Comparison of ENCODE assay signal across 8 cellular contexts in the genomic region with DNA sequence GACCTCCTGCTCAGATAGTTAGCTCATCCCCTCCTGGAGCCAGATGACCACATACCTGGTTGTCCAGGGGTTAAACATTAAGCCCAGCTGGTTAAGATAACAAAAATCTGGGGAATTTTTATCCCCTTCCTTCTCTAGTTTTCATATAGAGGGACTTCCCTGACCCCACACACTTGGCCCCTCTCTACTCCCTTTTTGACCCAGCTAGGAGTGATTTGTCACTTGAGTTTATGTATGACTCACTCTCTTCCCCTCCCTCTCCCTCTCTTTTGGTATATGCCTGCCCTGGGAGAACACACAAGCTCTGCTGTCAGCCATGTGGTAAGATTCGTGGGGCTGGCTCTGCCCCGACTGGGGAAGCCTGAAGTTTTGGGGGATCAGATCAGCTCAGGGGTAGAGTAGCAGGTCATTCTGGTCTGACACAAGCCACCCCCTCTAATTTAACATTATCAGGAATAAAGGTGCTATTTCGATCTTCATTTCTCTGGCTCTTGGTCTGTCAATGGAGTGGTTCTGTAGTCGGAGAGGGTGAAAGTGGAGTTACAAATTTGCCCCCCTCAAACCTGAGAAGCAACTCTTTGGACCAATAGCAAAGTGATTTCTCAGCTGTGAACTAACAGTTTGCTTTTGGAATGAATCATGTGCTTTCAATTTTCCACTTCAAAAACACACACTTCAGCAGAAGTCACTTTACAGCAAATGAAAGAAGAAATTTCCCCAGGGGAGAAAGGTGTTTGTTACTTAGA.
DNase-seq lines count a peak whose midpoint lies in the region; ATAC-seq and TF ChIP-seq lines count a peak whose summit lies in the region.

No MANE protein-coding gene starts in this region.

- peak; percentile 63 for ATAC-seq in HG03460 (IDR thresholded peaks at IDR 0.05; ENCODE audit: unreplicated experiment)

- H3K4me2 ChIP-seq in fibroblast of lung (ENCODE audit: extremely low read depth, insufficient read depth, low read length), result no peak overlapping the region

- H3K27me3 ChIP-seq in fibroblast of lung (ENCODE audit: control insufficient read depth, insufficient read depth, low read length), result no peaks in the 10 kb centered on the region

- H3K4me1 ChIP-seq in fibroblast of lung (ENCODE audit: control insufficient read depth, extremely low read depth, insufficient read depth, low read length), result peaks cover 2% of the 10 kb centered on the region

- no peaks in the 10 kb centered on the region for H3K9me3 ChIP-seq in fibroblast of lung (ENCODE audit: control insufficient read depth, insufficient read depth, low read depth, low read length)

- no peak overlapping the region for H2AFZ ChIP-seq in fibroblast of lung (ENCODE audit: low read length)

- no peaks in the 10 kb centered on the region for H3K79me2 ChIP-seq in fibroblast of lung (ENCODE audit: control insufficient read depth, insufficient read depth, low read length)

- DNase-seq in GM12864 (ENCODE audit: low read depth) (no peak), GM20000 (ENCODE audit: low spot score) (peak; percentile 54), fibroblast of lung (ENCODE audit: low read depth in 2 of 2) (peak; percentile 72 to 83), NCI-H146 (lab: John Stamatoyannopoulos, UW) (no peak), germinal center (ENCODE audit: low spot score) (no peak), globus pallidus (ENCODE audit: low spot score) (no peak), D341Med (ENCODE audit: low spot score) (no peak)

- TF ChIP-seq CTCF in GM12864 (IDR thresholded peaks at IDR 0.05; ENCODE audit: low read depth, low read length, missing control alignments) (no peak), GM20000 (IDR thresholded peaks at IDR 0.05; ENCODE audit: extremely low read depth, missing control alignments) (no peak), fibroblast of lung (conservative IDR thresholded peaks at IDR 0.05 in 1 of 2, IDR thresholded peaks at IDR 0.05 in 1 of 2; ENCODE audit: low read depth in 1 of 2, low read length in 2 of 2) (no peak)

- no peak overlapping the region for H3K27ac ChIP-seq in fibroblast of lung (ENCODE audit: insufficient read depth, low read length)

- H3K9ac ChIP-seq in fibroblast of lung (ENCODE audit: insufficient read depth, low read length), result no peak overlapping the region

- H4K20me1 ChIP-seq in fibroblast of lung (ENCODE audit: control insufficient read depth, extremely low read depth, insufficient read depth, low read length), result no peaks in the 10 kb centered on the region

- no peaks in the 10 kb centered on the region for H3K36me3 ChIP-seq in fibroblast of lung (ENCODE audit: control insufficient read depth, insufficient read depth, low read length)

- H3K4me3 ChIP-seq in GM12864 (ENCODE audit: low read depth, low read length) (peak overlapping the region; percentile 18; the same call in 1 of the 2 replicates), fibroblast of lung (replicated peaks in 1 of 4; ENCODE audit: control extremely low read depth in 1 of 4, insufficient read depth in 1 of 4, low read depth in 3 of 4, low read length in 4 of 4) (no peak overlapping the region)

Comparison
In these comparisons a context has a peak if more than half of its experiments do, and no peak if none do; other contexts are left out.
1. DNase-seq: peak in GM20000 (single experiment) and fibroblast of lung (2 of 2); none in GM12864 (single experiment), NCI-H146 (single experiment), germinal center (single experiment), globus pallidus (single experiment) and D341Med (single experiment).